Comparison of ENCODE assay signal across 20 cellular contexts in genomic region chr5:150787659-150788058, GRCh38. TPM values are rescaled to one million over a fixed set of nuclear protein-coding genes. Genes with fewer than 3 reads are reported as not detected.
A peak's percentile ranks its signal among the peaks of the same experiment; 100 is the strongest.
DNase-seq lines count a peak whose midpoint lies in the region; ATAC-seq and TF ChIP-seq lines count a peak whose summit lies in the region.
"Had no signal": no experiment of that assay in that cellular context is flagged by ENCODE, and none has a peak within 500 bp of the region (broad histone marks: within the 10 kb centered on the region; RNA-seq: fewer than 3 reads in every experiment).

No MANE protein-coding gene starts in this region.

- H3K36me3 ChIP-seq in upper lobe of right lung: no peaks in the 10 kb centered on the region
- H3K36me3 ChIP-seq: lower lobe of right lung, SJCRH30 had no signal

- H3K27ac ChIP-seq in epithelial cell of prostate (peak overlapping the region; percentile 15), upper lobe of right lung (peak overlapping the region; percentile 49)
- H3K27ac ChIP-seq: foreskin keratinocyte, lower lobe of right lung, SJCRH30 had no signal

- TF ChIP-seq CTCF in natural killer cell (IDR thresholded peaks at IDR 0.05) (no peak), upper lobe of right lung (IDR thresholded peaks at IDR 0.05) (no peak)

- no peak overlapping the region for H3K4me3 Mint-ChIP-seq in natural killer cell treated with Interleukin-12 subunit alpha and Interleukin-12 subunit beta and Interleukin-15 and Interleukin-18, amount 100 ng/mL, for 72 hours
- H3K4me3 Mint-ChIP-seq in natural killer cell: no peak overlapping the region
- H3K4me3 Mint-ChIP-seq in activated T-cell treated with anti-CD3 and anti-CD28 coated beads, Interleukin-2, amount 50 U/mL, for 24 hours: no peak overlapping the region
- H3K4me3 Mint-ChIP-seq: activated CD8-positive, alpha-beta memory T cell treated with anti-CD3 and anti-CD28 coated beads, Interleukin-2, amount 10 ng/mL, durations not matched to agents 7 days and 5 days; central memory CD8-positive, alpha-beta T cell; IgD-negative memory B cell; nephron had no signal

- H3K27me3 ChIP-seq in upper lobe of right lung: no peaks in the 10 kb centered on the region
- H3K27me3 ChIP-seq: foreskin keratinocyte, SJCRH30 had no signal

- H3K36me3 Mint-ChIP-seq in natural killer cell treated with Interleukin-12 subunit alpha and Interleukin-12 subunit beta and Interleukin-15 and Interleukin-18, amount 100 ng/mL, for 72 hours: peaks cover 6% of the 10 kb centered on the region
- no peaks in the 10 kb centered on the region for H3K36me3 Mint-ChIP-seq in natural killer cell
- peaks cover 28% of the 10 kb centered on the region for H3K36me3 Mint-ChIP-seq in activated T-cell treated with anti-CD3 and anti-CD28 coated beads, Interleukin-2, amount 50 U/mL, for 24 hours (ENCODE audit: low read depth)

- peaks cover 62 to 68% of the 10 kb centered on the region in 2 donors for H3K4me1 Mint-ChIP-seq in natural killer cell treated with Interleukin-12 subunit alpha and Interleukin-12 subunit beta and Interleukin-15 and Interleukin-18, amount 100 ng/mL, for 72 hours (ENCODE audit: low read depth in 2 of 2)
- peaks cover 44 to 51% of the 10 kb centered on the region in 2 donors for H3K4me1 Mint-ChIP-seq in natural killer cell
- peaks cover 80% of the 10 kb centered on the region for H3K4me1 Mint-ChIP-seq in activated T-cell treated with anti-CD3 and anti-CD28 coated beads, Interleukin-2, amount 50 U/mL, for 24 hours (ENCODE audit: low read depth)

- DNase-seq in natural killer cell treated with Interleukin-12 subunit alpha and Interleukin-12 subunit beta and Interleukin-15 and Interleukin-18, amount 100 ng/mL, for 72 hours (ENCODE audit: low spot score): no peak
- DNase-seq in natural killer cell: no peak
- peak; percentile 56 for DNase-seq in OCI-M1 (lab: John Stamatoyannopoulos, UW)
- DNase-seq in epithelial cell of prostate (ENCODE audit: low read depth, low spot score): no peak
- no peak for DNase-seq in upper lobe of right lung
- DNase-seq in stimulated activated CD4-positive, alpha-beta T cell treated with anti-CD3 and anti-CD28 coated beads, Interleukin-2, amount 100 ng/mL, for 48 hours: no peak
- DNase-seq in activated T-cell treated with anti-CD3 and anti-CD28 coated beads, Interleukin-2, amount 50 U/mL, for 24 hours: no peak
- no peak for DNase-seq in NCI-H146 (lab: John Stamatoyannopoulos, UW)
- DNase-seq: activated CD8-positive, alpha-beta memory T cell treated with anti-CD3 and anti-CD28 coated beads, Interleukin-2, amount 10 ng/mL, durations not matched to agents 7 days and 5 days; DMS 273 treated with DMSO at 0.1 percent for 48 hours; foreskin keratinocyte; lower lobe of right lung; NCI-H1436; NCI-H226; NK-92 treated with Interleukin-12 subunit alpha and Interleukin-12 subunit beta, amount 100 ng/mL, for 24 hours; SJCRH30 had no signal

- H3K27ac Mint-ChIP-seq in natural killer cell treated with Interleukin-12 subunit alpha and Interleukin-12 subunit beta and Interleukin-15 and Interleukin-18, amount 100 ng/mL, for 72 hours: peak overlapping the region; percentile 89 to 90
- H3K27ac Mint-ChIP-seq in natural killer cell: no peak overlapping the region
- H3K27ac Mint-ChIP-seq in activated T-cell treated with anti-CD3 and anti-CD28 coated beads, Interleukin-2, amount 50 U/mL, for 24 hours: no peak overlapping the region
- H3K27ac Mint-ChIP-seq: activated CD8-positive, alpha-beta memory T cell treated with anti-CD3 and anti-CD28 coated beads, Interleukin-2, amount 10 ng/mL, durations not matched to agents 7 days and 5 days; IgD-negative memory B cell had no signal

- intact Hi-C loops in natural killer cell (cut with micrococcal nuclease): loop anchor here (10.0 kb wide), 1 partner anchor 307 kb away; no protein-coding TSS in a partner anchor
- intact Hi-C loops in upper lobe of right lung (cut with DNase I): no loop called here

- no peaks in the 10 kb centered on the region for H3K27me3 Mint-ChIP-seq in natural killer cell treated with Interleukin-12 subunit alpha and Interleukin-12 subunit beta and Interleukin-15 and Interleukin-18, amount 100 ng/mL, for 72 hours
- H3K27me3 Mint-ChIP-seq in natural killer cell (ENCODE audit: low read depth in 2 of 2): no peaks in the 10 kb centered on the region
- H3K27me3 Mint-ChIP-seq in activated T-cell treated with anti-CD3 and anti-CD28 coated beads, Interleukin-2, amount 50 U/mL, for 24 hours: no peaks in the 10 kb centered on the region
- H3K27me3 Mint-ChIP-seq: activated CD8-positive, alpha-beta memory T cell treated with anti-CD3 and anti-CD28 coated beads, Interleukin-2, amount 10 ng/mL, durations not matched to agents 7 days and 5 days had no signal

- no peak overlapping the region for H3K4me3 ChIP-seq in upper lobe of right lung
- H3K4me3 ChIP-seq: lower lobe of right lung, SJCRH30 had no signal

- no peak for ATAC-seq in natural killer cell treated with Interleukin-12 subunit alpha and Interleukin-12 subunit beta and Interleukin-15 and Interleukin-18, amount 100 ng/mL, for 72 hours
- no peak for ATAC-seq in natural killer cell
- ATAC-seq in upper lobe of right lung: peak; percentile 33
- ATAC-seq: activated CD8-positive, alpha-beta memory T cell treated with anti-CD3 and anti-CD28 coated beads, Interleukin-2, amount 10 ng/mL, durations not matched to agents 7 days and 5 days; foreskin keratinocyte; lower lobe of right lung had no signal

- no peaks in the 10 kb centered on the region for H3K9me3 Mint-ChIP-seq in natural killer cell treated with Interleukin-12 subunit alpha and Interleukin-12 subunit beta and Interleukin-15 and Interleukin-18, amount 100 ng/mL, for 72 hours
- H3K9me3 Mint-ChIP-seq in natural killer cell: no peaks in the 10 kb centered on the region
- H3K9me3 Mint-ChIP-seq in activated T-cell treated with anti-CD3 and anti-CD28 coated beads, Interleukin-2, amount 50 U/mL, for 24 hours: peaks cover 6% of the 10 kb centered on the region
- H3K9me3 Mint-ChIP-seq: central memory CD8-positive, alpha-beta T cell had no signal

- H3K9me3 ChIP-seq in upper lobe of right lung: no peaks in the 10 kb centered on the region
- H3K9me3 ChIP-seq: lower lobe of right lung had no signal

- H3K4me1 ChIP-seq in upper lobe of right lung: peaks cover 77% of the 10 kb centered on the region
- H3K4me1 ChIP-seq: SJCRH30 had no signal

RNA-seq across cellular contexts. Expression of gene SMIM3, which starts 9.1 kb away (rescaled TPM):
- 10 to 100 TPM; 24.5 to 30.4 TPM for total RNA-seq in natural killer cell treated with Interleukin-12 subunit alpha and Interleukin-12 subunit beta and Interleukin-15 and Interleukin-18, amount 100 ng/mL, for 72 hours
- total RNA-seq in natural killer cell (1 to 10 TPM; 7.0 to 9.4 (median 8.9) TPM), upper lobe of right lung (28.3 TPM)

RNA-seq across cellular contexts. Expression of gene DCTN4, which starts 28.8 kb away (rescaled TPM):
- total RNA-seq in natural killer cell treated with Interleukin-12 subunit alpha and Interleukin-12 subunit beta and Interleukin-15 and Interleukin-18, amount 100 ng/mL, for 72 hours: 10 to 100 TPM; 54.1 to 68.8 TPM
- 100 to 1,000 TPM in 1 of 3 donors, 10 to 100 TPM in 2; 90.0 to 108 (median 92.0) TPM for total RNA-seq in natural killer cell
- 68.5 TPM for total RNA-seq in upper lobe of right lung

RNA-seq across cellular contexts. Expression of gene IRGM, which starts 58.7 kb away (rescaled TPM):
- total RNA-seq in natural killer cell treated with Interleukin-12 subunit alpha and Interleukin-12 subunit beta and Interleukin-15 and Interleukin-18, amount 100 ng/mL, for 72 hours: 1 to 10 TPM; 1.5 to 2.2 TPM
- total RNA-seq in natural killer cell (1 to 10 TPM in 2 of 3 donors, under 1 TPM in 1; 0.85 to 5.7 (median 2.4) TPM), upper lobe of right lung (not detected)
- total RNA-seq: foreskin keratinocyte, renal cortical epithelial cell, SJCRH30 had no signal

Comparison
In these comparisons a context has a peak if more than half of its experiments do, and no peak if none do; other contexts are left out.
1. H3K27ac Mint-ChIP-seq: peak in natural killer cell treated with Interleukin-12 subunit alpha and Interleukin-12 subunit beta and Interleukin-15 and Interleukin-18, amount 100 ng/mL, for 72 hours (2 of 2); none in natural killer cell (0 of 2) and activated T-cell treated with anti-CD3 and anti-CD28 coated beads, Interleukin-2, amount 50 U/mL, for 24 hours (single experiment).